8 cellular contexts compared by ENCODE assay signal in the genomic region with DNA sequence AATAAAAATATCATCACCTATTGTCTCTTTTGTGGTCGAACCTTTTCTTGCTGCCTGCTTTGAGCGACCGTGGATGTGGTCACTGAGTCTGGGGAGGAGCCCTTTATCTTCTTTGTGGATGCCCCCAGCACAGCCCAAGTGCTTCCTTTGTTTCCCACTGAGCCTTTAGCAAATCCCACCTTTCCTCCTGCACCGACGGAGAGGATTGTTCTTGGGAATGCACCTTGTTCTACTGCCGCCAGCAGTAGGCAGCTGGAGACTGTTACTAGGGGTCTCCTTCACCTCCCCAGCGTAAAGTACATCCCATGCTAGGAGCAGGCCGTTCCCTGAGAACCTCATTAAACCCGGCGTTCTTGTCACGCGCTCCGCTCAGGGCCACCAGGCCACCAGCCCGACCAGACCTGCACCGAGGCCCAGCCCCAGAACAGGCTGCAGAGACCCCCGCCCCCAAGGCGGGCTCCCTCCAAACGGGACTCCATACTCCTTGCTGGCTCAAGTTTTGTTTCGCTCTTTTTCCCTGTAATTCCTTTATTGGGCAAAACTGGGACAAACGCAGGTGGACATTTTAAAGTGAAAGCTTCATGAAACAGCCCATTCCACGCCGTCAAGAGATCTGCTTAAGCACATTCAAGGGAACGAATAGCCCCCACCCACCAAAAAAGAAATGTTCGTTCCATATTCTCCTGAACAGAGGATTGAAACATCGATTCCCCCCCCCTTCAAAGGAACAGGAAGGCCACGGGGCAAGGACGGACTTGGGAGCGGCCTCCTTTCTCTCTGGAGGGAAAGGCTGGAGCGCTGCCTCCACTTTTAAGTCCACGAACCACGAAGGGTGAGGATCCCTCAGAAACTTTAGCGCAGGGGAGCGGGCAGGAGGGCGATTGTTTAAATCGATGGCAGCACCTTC. TPM values are rescaled to one million over a fixed set of nuclear protein-coding genes. Genes with fewer than 3 reads are reported as not detected.
DNase-seq lines count a peak whose midpoint lies in the region; ATAC-seq and TF ChIP-seq lines count a peak whose summit lies in the region.

No MANE protein-coding gene starts in this region.

- H3K27me3 ChIP-seq in CD4-positive, alpha-beta T cell (ENCODE audit: control insufficient read depth, insufficient read depth, low read length): no peaks in the 10 kb centered on the region

- intact Hi-C loops in CD4-positive, alpha-beta T cell (cut with DNase I, micrococcal nuclease): loop anchor here (1.0 to 5.0 kb wide), 6 partner anchors 75 to 569 kb away; a partner anchor contains a TSS
- intact Hi-C loops in Right ventricle myocardium inferior (cut with DNase I): loop anchor here (2.0 to 10.0 kb wide), 2 partner anchors 37 to 183 kb away; a partner anchor contains a TSS

- H3K27me3 Mint-ChIP-seq in CD4-positive, alpha-beta T cell: no peaks in the 10 kb centered on the region
- peaks cover 9% of the 10 kb centered on the region for H3K27me3 Mint-ChIP-seq in activated naive CD8-positive, alpha-beta T cell treated with anti-CD3 and anti-CD28 coated beads for 36 hours

- no peaks in the 10 kb centered on the region for H3K9me3 Mint-ChIP-seq in CD4-positive, alpha-beta T cell
- H3K9me3 Mint-ChIP-seq in activated naive CD8-positive, alpha-beta T cell treated with anti-CD3 and anti-CD28 coated beads for 36 hours: no peaks in the 10 kb centered on the region

- H3K36me3 Mint-ChIP-seq in CD4-positive, alpha-beta T cell (ENCODE audit: low read depth): peaks cover 34% of the 10 kb centered on the region
- peaks cover 45% of the 10 kb centered on the region for H3K36me3 Mint-ChIP-seq in activated naive CD8-positive, alpha-beta T cell treated with anti-CD3 and anti-CD28 coated beads for 36 hours

- POLR2A ChIA-PET in CD4-positive, alpha-beta T cell (lab: Charles Lee): interaction anchor here (0.5 to 5.8 kb wide), 28 partner anchors 8 to 633 kb away, joined by 3 to 63 read pairs (median 6); a partner anchor contains a TSS
- POLR2A ChIA-PET in HEK293T (lab: Yijun Ruan, JAX): interaction anchor here (0.8 to 5.4 kb wide), 29 partner anchors 9 to 567 kb away, joined by 3 to 105 read pairs (median 5); a partner anchor contains a TSS

- H3K4me3 Mint-ChIP-seq in CD4-positive, alpha-beta T cell: peak overlapping the region; percentile 94
- peak overlapping the region; percentile 97 for H3K4me3 Mint-ChIP-seq in activated naive CD8-positive, alpha-beta T cell treated with anti-CD3 and anti-CD28 coated beads for 36 hours

- no peaks in the 10 kb centered on the region for H3K9me3 ChIP-seq in CD4-positive, alpha-beta T cell (ENCODE audit: control insufficient read depth, low read length)

- H3K4me1 Mint-ChIP-seq in CD4-positive, alpha-beta T cell (ENCODE audit: low read depth): peaks cover 47% of the 10 kb centered on the region
- peaks cover 42% of the 10 kb centered on the region for H3K4me1 Mint-ChIP-seq in activated naive CD8-positive, alpha-beta T cell treated with anti-CD3 and anti-CD28 coated beads for 36 hours

- no peak for TF ChIP-seq CTCF in CD4-positive, alpha-beta T cell (IDR thresholded peaks at IDR 0.05)

- H3K27ac ChIP-seq in CD4-positive, alpha-beta T cell (ENCODE audit: low read depth, low read length): peak overlapping the region; percentile 80

- no peak for ATAC-seq in CD4-positive, alpha-beta T cell (ENCODE audit: poor library complexity)
- ATAC-seq in Right ventricle myocardium inferior (peak; percentile 14), GM19455 (IDR thresholded peaks at IDR 0.05; ENCODE audit: unreplicated experiment) (no peak), GM18520 (IDR thresholded peaks at IDR 0.05; ENCODE audit: unreplicated experiment) (no peak)

- peak in 3 of 10 experiments; percentile 15 to 39 (median 24) for DNase-seq in CD4-positive, alpha-beta T cell
- peak; percentile 42 for DNase-seq in HEK293T (ENCODE audit: extremely low spot score)
- DNase-seq in OCI-M2 (lab: John Stamatoyannopoulos, UW; ENCODE audit: unreplicated experiment): peak; percentile 45
- DNase-seq in activated naive CD8-positive, alpha-beta T cell treated with anti-CD3 and anti-CD28 coated beads for 36 hours: peak; percentile 42
- peak; percentile 76 for DNase-seq in Right ventricle myocardium inferior (ENCODE audit: missing footprints)
- DNase-seq in occipital lobe (lab: John Stamatoyannopoulos, UW): peak; percentile 68

- peak overlapping the region; percentile 92 for H3K27ac Mint-ChIP-seq in CD4-positive, alpha-beta T cell
- H3K27ac Mint-ChIP-seq in activated naive CD8-positive, alpha-beta T cell treated with anti-CD3 and anti-CD28 coated beads for 36 hours: peak overlapping the region; percentile 99

- CTCF ChIA-PET in CD4-positive, alpha-beta T cell (lab: Charles Lee): interaction anchor here (1.2 to 6.0 kb wide), 4 partner anchors 13 to 117 kb away, joined by 4 to 42 read pairs (median 4); a partner anchor contains a TSS
- CTCF ChIA-PET in HEK293T (lab: Yijun Ruan, JAX): interaction anchor here (0.9 to 1.2 kb wide), 2 partner anchors 14 to 100 kb away, joined by 4 to 5 read pairs; no protein-coding TSS in a partner anchor

TF ChIP-seq in HEK293T, 16 proteins besides CTCF, POLR2A, EP300 and RAD21:
- TF ChIP-seq FOXK2 (IDR thresholded peaks at IDR 0.05): no peak
- TF ChIP-seq ELF4 (IDR thresholded peaks at IDR 0.05): no peak
- TF ChIP-seq HDGF (IDR thresholded peaks at IDR 0.05; ENCODE audit: borderline replicate concordance): no peak
- TF ChIP-seq, protein P1, sequence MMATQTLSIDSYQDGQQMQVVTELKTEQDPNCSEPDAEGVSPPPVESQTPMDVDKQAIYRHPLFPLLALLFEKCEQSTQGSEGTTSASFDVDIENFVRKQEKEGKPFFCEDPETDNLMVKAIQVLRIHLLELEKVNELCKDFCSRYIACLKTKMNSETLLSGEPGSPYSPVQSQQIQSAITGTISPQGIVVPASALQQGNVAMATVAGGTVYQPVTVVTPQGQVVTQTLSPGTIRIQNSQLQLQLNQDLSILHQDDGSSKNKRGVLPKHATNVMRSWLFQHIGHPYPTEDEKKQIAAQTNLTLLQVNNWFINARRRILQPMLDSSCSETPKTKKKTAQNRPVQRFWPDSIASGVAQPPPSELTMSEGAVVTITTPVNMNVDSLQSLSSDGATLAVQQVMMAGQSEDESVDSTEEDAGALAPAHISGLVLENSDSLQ (IDR thresholded peaks at IDR 0.05): no peak
- no peak for TF ChIP-seq TARDBP (IDR thresholded peaks at IDR 0.05)
- no peak for TF ChIP-seq NFRKB (IDR thresholded peaks at IDR 0.05)
- TF ChIP-seq CTBP1 (IDR thresholded peaks at IDR 0.05; ENCODE audit: borderline replicate concordance): no peak
- no peak for TF ChIP-seq FOXA1 (IDR thresholded peaks at IDR 0.05)
- no peak for TF ChIP-seq LEF1 (IDR thresholded peaks at IDR 0.05; ENCODE audit: borderline replicate concordance)
- TF ChIP-seq BHLHE40 (IDR thresholded peaks at IDR 0.05; ENCODE audit: borderline replicate concordance): no peak
- no peak for TF ChIP-seq SUZ12 (IDR thresholded peaks at IDR 0.05)
- TF ChIP-seq SP1 (IDR thresholded peaks at IDR 0.05): no peak
- no peak for TF ChIP-seq FOXM1 (IDR thresholded peaks at IDR 0.05; ENCODE audit: borderline replicate concordance)
- no peak for TF ChIP-seq ARNT (IDR thresholded peaks at IDR 0.05)
- TF ChIP-seq L3MBTL2 (conservative IDR thresholded peaks at IDR 0.05): no peak
- TF ChIP-seq ZNF384 (IDR thresholded peaks at IDR 0.05): no peak

RNA-seq across cellular contexts. Expression of a gene that starts 1.1 kb away (rescaled TPM):
- 100 to 1,000 TPM; 121 to 122 TPM for total RNA-seq in CD4-positive, alpha-beta T cell
- 100 to 1,000 TPM; 368 to 384 TPM for total RNA-seq in activated naive CD8-positive, alpha-beta T cell treated with anti-CD3 and anti-CD28 coated beads for 36 hours
- 118 TPM for total RNA-seq in Right ventricle myocardium inferior
- 95.1 TPM for total RNA-seq in occipital lobe

RNA-seq across cellular contexts. Expression of a gene that starts 23.4 kb away (rescaled TPM):
- total RNA-seq in CD4-positive, alpha-beta T cell: 10 to 100 TPM; 22.9 to 27.6 TPM
- total RNA-seq in activated naive CD8-positive, alpha-beta T cell treated with anti-CD3 and anti-CD28 coated beads for 36 hours: 10 to 100 TPM; 19.6 to 19.9 TPM
- 26.9 TPM for total RNA-seq in Right ventricle myocardium inferior
- total RNA-seq in occipital lobe: 32.6 TPM

RNA-seq across cellular contexts. Expression of a gene that starts 39.5 kb away (rescaled TPM):
- total RNA-seq in CD4-positive, alpha-beta T cell: 10 to 100 TPM; 32.3 to 37.3 TPM
- 10 to 100 TPM; 94.3 to 98.3 TPM for total RNA-seq in activated naive CD8-positive, alpha-beta T cell treated with anti-CD3 and anti-CD28 coated beads for 36 hours
- total RNA-seq in Right ventricle myocardium inferior (26.1 TPM), occipital lobe (0.94 TPM)

RNA-seq across cellular contexts. Expression of a gene that starts 46.4 kb away (rescaled TPM):
- total RNA-seq in CD4-positive, alpha-beta T cell: 10 to 100 TPM; 17.0 to 17.2 TPM
- 10 to 100 TPM; 27.9 to 29.3 TPM for total RNA-seq in activated naive CD8-positive, alpha-beta T cell treated with anti-CD3 and anti-CD28 coated beads for 36 hours
- 62.1 TPM for total RNA-seq in Right ventricle myocardium inferior
- 3.6 TPM for total RNA-seq in occipital lobe

RNA-seq across cellular contexts. Expression of a gene that starts 57.7 kb away (rescaled TPM):
- total RNA-seq in CD4-positive, alpha-beta T cell: 10 to 100 TPM; 41.5 to 43.8 TPM
- total RNA-seq in activated naive CD8-positive, alpha-beta T cell treated with anti-CD3 and anti-CD28 coated beads for 36 hours: 100 to 1,000 TPM in 1 of 2 experiments, 10 to 100 TPM in 1; 90.9 to 104 TPM
- total RNA-seq in Right ventricle myocardium inferior (87.8 TPM), occipital lobe (38.8 TPM)

Comparison
In these comparisons a context has a peak if more than half of its experiments do, and no peak if none do; other contexts are left out.
1. RNA of a gene that starts 39.5 kb away (total RNA-seq): 94.3 to 98.3 TPM in activated naive CD8-positive, alpha-beta T cell treated with anti-CD3 and anti-CD28 coated beads for 36 hours, 32.3 to 37.3 TPM in CD4-positive, alpha-beta T cell and 26.1 TPM in Right ventricle myocardium inferior (single experiment); 0.94 TPM in occipital lobe (single experiment); every median in the first group is over 10 times any median in the second.